Comparison of ENCODE assay signal across 9 cellular contexts in genomic region chr6:137261393-137262154, GRCh38. TPM values are rescaled to one million over a fixed set of nuclear protein-coding genes. Genes with fewer than 3 reads are reported as not detected.
DNase-seq lines count a peak whose midpoint lies in the region; ATAC-seq and TF ChIP-seq lines count a peak whose summit lies in the region.
"Had no signal": no experiment of that assay in that cellular context is flagged by ENCODE, and none has a peak within 500 bp of the region (broad histone marks: within the 10 kb centered on the region; RNA-seq: fewer than 3 reads in every experiment).

No MANE protein-coding gene starts in this region.

- H3K4me3 Mint-ChIP-seq in effector memory CD8-positive, alpha-beta T cell, result peak overlapping the region; percentile 43 to 60
- H3K4me3 Mint-ChIP-seq in H9, result no peak overlapping the region
- H3K4me3 Mint-ChIP-seq: T-helper 1 cell treated with Interleukin-12 subunit alpha and Interleukin-12 subunit beta and Interleukin-4 antibody, amounts not matched to agents 30 μg/mL and 1 μg/mL, for 36 hours had no signal

- no peak overlapping the region for H2BK5ac ChIP-seq in IMR-90 (ENCODE audit: low read depth, low read length, poor library complexity, severe bottlenecking)
- H2BK5ac ChIP-seq in H9 (ENCODE audit: insufficient read length, low read length), result no peak overlapping the region

- TF ChIP-seq POLR2A in IMR-90 (IDR thresholded peaks at IDR 0.05; ENCODE audit: low read depth, low read length), result no peak

- TF ChIP-seq RAD21 in IMR-90 (IDR thresholded peaks at IDR 0.05; ENCODE audit: low read length), result no peak

- H3K4me1 Mint-ChIP-seq in effector memory CD8-positive, alpha-beta T cell (ENCODE audit: low read depth in 2 of 2), result peaks cover 31 to 52% of the 10 kb centered on the region in 2 donors
- H3K4me1 Mint-ChIP-seq in H9, result peaks cover 6 to 9% of the 10 kb centered on the region in 2 experiments

- POLR2A ChIA-PET in IMR-90 (lab: Charles Lee; ENCODE audit: unreplicated experiment), result no interaction called here

- H2AK5ac ChIP-seq in IMR-90 (ENCODE audit: low read depth, low read length) (no peak overlapping the region), H9 (ENCODE audit: insufficient read length, low read length) (no peak overlapping the region)

- H3K56ac ChIP-seq in IMR-90 (ENCODE audit: extremely low read depth, insufficient read depth, low read length), result no peak overlapping the region
- H3K56ac ChIP-seq in H9 (ENCODE audit: insufficient read length, low read depth, low read length), result no peak overlapping the region

- no peaks in the 10 kb centered on the region for H3K36me3 ChIP-seq in IMR-90 (ENCODE audit: control insufficient read depth, insufficient read depth, low read length)

- dilution Hi-C loops in IMR-90 (cut with HindIII; ENCODE audit: low sequenced_read_pairs, unreplicated experiment), result no loop called here

- H3K4me1 ChIP-seq in IMR-90 (ENCODE audit: control insufficient read depth, insufficient read depth, low read length) (peaks cover 3% of the 10 kb centered on the region; the same call in 1 of the 2 replicates), H9 (ENCODE audit: insufficient read depth, low read length) (no peaks in the 10 kb centered on the region)

- no peak overlapping the region for H4K8ac ChIP-seq in IMR-90 (ENCODE audit: low read depth in 2 of 2, low read length in 2 of 2)
- no peak overlapping the region for H4K8ac ChIP-seq in H9 (replicated peaks; ENCODE audit: insufficient read length, low read depth, low read length)

- H3K27ac ChIP-seq in IMR-90 (ENCODE audit: insufficient read depth, low read length) (no peak overlapping the region), substantia nigra (ENCODE audit: low read depth, low read length, poor library complexity, severe bottlenecking) (no peak overlapping the region), H9 (ENCODE audit: insufficient read length, low read depth, low read length) (no peak overlapping the region)

- in situ Hi-C loops in IMR-90 (cut with MboI; ENCODE audit: low sequenced_read_pairs), result no loop called here

- H3K23ac ChIP-seq in IMR-90 (ENCODE audit: low read depth, low read length) (no peak overlapping the region), H9 (ENCODE audit: insufficient read length, low read depth, low read length) (no peak overlapping the region)

- TF ChIP-seq CTCF in IMR-90 (conservative IDR thresholded peaks at IDR 0.05; ENCODE audit: low read depth, low read length) (no peak), H9 (conservative IDR thresholded peaks at IDR 0.05) (no peak)

- peak overlapping the region; percentile 24 to 79 for H3K27ac Mint-ChIP-seq in effector memory CD8-positive, alpha-beta T cell
- H3K27ac Mint-ChIP-seq in H9, result no peak overlapping the region
- H3K27ac Mint-ChIP-seq: T-helper 1 cell treated with Interleukin-12 subunit alpha and Interleukin-12 subunit beta and Interleukin-4 antibody, amounts not matched to agents 30 μg/mL and 1 μg/mL, for 36 hours had no signal

- no peak overlapping the region for H3T11ph ChIP-seq in H9 (ENCODE audit: low read length)

- intact Hi-C loops in IMR-90 (cut with micrococcal nuclease), result no loop called here
- intact Hi-C loops in posterior vena cava (cut with DNase I), result no loop called here

- H3K79me1 ChIP-seq in IMR-90 (ENCODE audit: low read depth in 1 of 2, low read length in 2 of 2) (no peaks in the 10 kb centered on the region), H9 (ENCODE audit: insufficient read depth, low read depth, low read length, poor library complexity, severe bottlenecking) (no peaks in the 10 kb centered on the region)

- H3K27me3 Mint-ChIP-seq in effector memory CD8-positive, alpha-beta T cell, result no peaks in the 10 kb centered on the region
- peaks cover 3% of the 10 kb centered on the region; the same call in 1 of the 2 replicates for H3K27me3 Mint-ChIP-seq in H9 (ENCODE audit: low read depth)

- H4K20me1 ChIP-seq in IMR-90 (ENCODE audit: insufficient read depth, low read length) (no peaks in the 10 kb centered on the region), H9 (ENCODE audit: control insufficient read depth, insufficient read depth, insufficient read length) (no peaks in the 10 kb centered on the region)

- no peak overlapping the region for H4K91ac ChIP-seq in IMR-90 (ENCODE audit: insufficient read depth, low read depth, low read length)
- H4K91ac ChIP-seq in H9 (ENCODE audit: insufficient read length, low read depth, low read length), result no peak overlapping the region

- H3K4ac ChIP-seq in IMR-90 (ENCODE audit: low read depth, low read length) (no peak overlapping the region), H9 (ENCODE audit: low read depth, low read length) (no peak overlapping the region)

- H3K18ac ChIP-seq in IMR-90 (ENCODE audit: low read depth, low read length) (no peak overlapping the region), H9 (ENCODE audit: insufficient read length, low read depth, low read length) (no peak overlapping the region)

- H3K9me3 Mint-ChIP-seq in effector memory CD8-positive, alpha-beta T cell, result no peaks in the 10 kb centered on the region
- H3K9me3 Mint-ChIP-seq in H9, result peaks cover 7 to 10% of the 10 kb centered on the region in 2 experiments; a peak in 4 of 5 replicates

- H3K36me3 Mint-ChIP-seq in effector memory CD8-positive, alpha-beta T cell (ENCODE audit: insufficient read depth), result no peaks in the 10 kb centered on the region
- H3K36me3 Mint-ChIP-seq in H9 (ENCODE audit: insufficient read depth in 1 of 3, low read depth in 3 of 3), result no peaks in the 10 kb centered on the region; a peak in 2 of 7 replicates

- ATAC-seq in GM18508 (IDR thresholded peaks at IDR 0.05; ENCODE audit: insufficient read depth, unreplicated experiment) (peak; percentile 58), IMR-90 (ENCODE audit: low read depth) (peak; percentile 64)
- ATAC-seq in effector memory CD8-positive, alpha-beta T cell (replicated peaks), result peak; percentile 77

- H3K14ac ChIP-seq in IMR-90 (replicated peaks; ENCODE audit: low read depth, low read length) (no peak overlapping the region), H9 (ENCODE audit: insufficient read depth, low read length) (no peak overlapping the region)

- CTCF ChIA-PET in IMR-90 (lab: Yijun Ruan, JAX), result no interaction called here

- no peaks in the 10 kb centered on the region for H3K79me2 ChIP-seq in H9 (ENCODE audit: insufficient read depth, low read length)

- no peaks in the 10 kb centered on the region for H3K9me1 ChIP-seq in IMR-90 (ENCODE audit: insufficient read depth, low read length)

- no CpG with 5 or more reads among the region's 3 CpGs for WGBS in IMR-90 (ENCODE audit: extremely low coverage in 2 of 2, insufficient read length in 1 of 2), 2 experiments
- no CpG with 5 or more reads among the region's 3 CpGs for WGBS in H9 (ENCODE audit: extremely low coverage, insufficient read length, low lambda C conversion rate)

- no peaks in the 10 kb centered on the region for H3K23me2 ChIP-seq in H9 (ENCODE audit: insufficient read length, low read depth, low read length, poor library complexity, severe bottlenecking)

- no peak overlapping the region for H2AK9ac ChIP-seq in IMR-90 (replicated peaks; ENCODE audit: low read depth, low read length, poor library complexity)

- H2BK120ac ChIP-seq in IMR-90 (ENCODE audit: low read depth, low read length) (no peak overlapping the region), H9 (ENCODE audit: low read depth, low read length, poor library complexity, severe bottlenecking) (no peak overlapping the region)

- H3K27me3 ChIP-seq in IMR-90 (ENCODE audit: control insufficient read depth, insufficient read depth, low read length), result peaks cover 9% of the 10 kb centered on the region; the same call in 1 of the 2 replicates
- H3K27me3 ChIP-seq in H9 (ENCODE audit: insufficient read depth, low read length), result no peaks in the 10 kb centered on the region

- no peak overlapping the region for H2BK15ac ChIP-seq in IMR-90 (ENCODE audit: low read depth, low read length)
- H2BK15ac ChIP-seq in H9 (ENCODE audit: low read depth, low read length), result no peak overlapping the region

- no TSS peak for BruUV-seq in IMR-90 (replicated peaks; lab: Mats Ljungman, UMichigan)

- H2AFZ ChIP-seq in IMR-90 (replicated peaks; ENCODE audit: low read length, poor library complexity) (no peak overlapping the region), H9 (ENCODE audit: low read length) (no peak overlapping the region)

- H3K9ac ChIP-seq in IMR-90 (ENCODE audit: low read depth, low read length) (no peak overlapping the region), H9 (ENCODE audit: extremely low read depth, insufficient read length, low read length) (no peak overlapping the region)

- DNase-seq in IMR-90 (peak; percentile 54), renal cortical epithelial cell (ENCODE audit: low read depth) (peak; percentile 95), substantia nigra (lab: John Stamatoyannopoulos, UW) (no peak), NCI-H524 (lab: John Stamatoyannopoulos, UW) (no peak), posterior vena cava (ENCODE audit: low spot score) (no peak), H9 (no peak)
- DNase-seq in effector memory CD8-positive, alpha-beta T cell, result no peak

- H3K9me3 ChIP-seq in IMR-90 (ENCODE audit: control insufficient read depth, insufficient read depth, low read length), result 0 out of 2 replicates have a peak, but pooled peaks cover 2% of the 10 kb centered on the region
- peaks cover 4% of the 10 kb centered on the region for H3K9me3 ChIP-seq in H9 (ENCODE audit: control insufficient read depth, low read depth, low read length)

- no peak overlapping the region for H2BK20ac ChIP-seq in IMR-90 (ENCODE audit: low read depth, low read length)
- no peak overlapping the region for H2BK20ac ChIP-seq in H9 (ENCODE audit: low read depth, low read length, poor library complexity, severe bottlenecking)

- no peak overlapping the region for H2BK12ac ChIP-seq in H9 (ENCODE audit: insufficient read length, low read depth, low read length)

- H3K4me2 ChIP-seq in IMR-90 (ENCODE audit: low read depth, low read length), result no peak overlapping the region
- H3K4me2 ChIP-seq in H9 (ENCODE audit: insufficient read depth, insufficient read length, low read length), result no peak overlapping the region

- H3K4me3 ChIP-seq in IMR-90 (ENCODE audit: insufficient read depth, low read depth, low read length), result no peak overlapping the region

- H4K5ac ChIP-seq in IMR-90 (ENCODE audit: low read depth, low read length) (no peak overlapping the region), H9 (ENCODE audit: insufficient read length, low read depth, low read length) (no peak overlapping the region)

TF ChIP-seq in IMR-90, 13 proteins besides CTCF, POLR2A, EP300 and RAD21:
- TF ChIP-seq FOS (IDR thresholded peaks at IDR 0.05; ENCODE audit: low read depth, low read length), result no peak

RNA-seq across cellular contexts. Expression of gene IFNGR1, which starts 42.4 kb away (rescaled TPM):
- total RNA-seq in IMR-90 (2012; rRNA removed), result 25.6 and 34.2 TPM in 2 replicates
- polyA plus RNA-seq in IMR-90 (2012; rRNA removed), result 13.7 and 19.1 TPM in 2 replicates
- polyA plus RNA-seq in IMR-90 (2012; cell fraction: cytosol; rRNA removed), result 2.8 and 4.1 TPM in 2 replicates
- polyA plus RNA-seq in IMR-90 (2012; cell fraction: nucleus; rRNA removed; ENCODE audit: low replicate concordance), result 4.1 and 19.2 TPM in 2 replicates
- 124 and 143 TPM in 2 replicates for total RNA-seq in renal cortical epithelial cell
- total RNA-seq in posterior vena cava, result 10 to 100 TPM; 71.4 to 72.7 TPM
- 28.4 and 32.2 TPM in 2 replicates for total RNA-seq in H9 (2021)

Comparison
In these comparisons a context has a peak if more than half of its experiments do, and no peak if none do; other contexts are left out.
1. DNase-seq: peak in IMR-90 (single experiment) and renal cortical epithelial cell (single experiment); none in effector memory CD8-positive, alpha-beta T cell (0 of 3), substantia nigra (0 of 49), NCI-H524 (0 of 2), posterior vena cava (single experiment) and H9 (single experiment).
2. H3K27ac Mint-ChIP-seq: peak in effector memory CD8-positive, alpha-beta T cell (2 of 2); none in H9 (0 of 3).
3. H3K4me3 Mint-ChIP-seq: peak in effector memory CD8-positive, alpha-beta T cell (2 of 2); none in H9 (0 of 2).
4. Peak in every context shown above with its lines, with median percentiles within 50 percentile points of each other: ATAC-seq.